Comparison of ENCODE assay signal across 8 cellular contexts in the genomic region with DNA sequence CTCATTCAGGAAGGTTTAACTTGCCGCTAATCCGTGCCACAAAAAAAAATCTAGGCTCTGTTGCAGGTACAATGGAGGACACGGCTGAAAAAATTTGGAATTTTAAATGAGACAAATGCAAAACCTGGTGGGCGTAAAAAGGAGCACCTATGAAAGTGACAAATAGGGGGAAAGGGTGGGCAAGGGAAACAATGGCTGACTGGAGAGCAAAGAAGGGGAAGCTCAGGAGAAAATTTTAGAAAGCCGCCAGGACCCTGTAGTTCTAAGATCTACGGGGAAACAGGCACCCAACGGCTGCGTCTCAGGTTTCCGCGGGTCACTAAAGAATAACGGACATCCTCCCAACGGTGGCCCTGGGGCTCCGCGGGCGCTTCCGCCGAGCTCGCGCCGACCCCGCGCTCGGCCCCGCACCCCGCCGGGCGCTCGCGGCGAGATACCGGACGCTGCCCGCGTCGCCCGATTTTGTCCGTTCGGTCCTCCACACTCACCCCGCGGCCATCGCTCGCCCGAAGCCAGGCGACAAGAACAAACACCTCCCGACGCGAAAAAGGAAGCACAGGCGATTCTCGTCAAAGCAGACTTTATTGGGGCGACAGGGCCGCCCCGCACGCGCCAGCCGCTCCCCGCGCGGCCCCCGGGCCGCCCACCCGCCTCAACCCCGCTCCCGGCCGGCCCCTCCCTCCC. TPM values are rescaled to one million over a fixed set of nuclear protein-coding genes. Genes with fewer than 3 reads are reported as not detected.
DNase-seq lines count a peak whose midpoint lies in the region; ATAC-seq and TF ChIP-seq lines count a peak whose summit lies in the region.

No MANE protein-coding gene starts in this region.

- peak overlapping the region; percentile 90 for H3K4me3 Mint-ChIP-seq in activated naive CD8-positive, alpha-beta T cell treated with anti-CD3 and anti-CD28 coated beads, Interleukin-2, amount 50 U/mL, for 24 hours

- peak; percentile 58 for TF ChIP-seq POLR2A in GM19193 (IDR thresholded peaks at IDR 0.05; ENCODE audit: extremely low read depth, insufficient read depth, insufficient read length)

- peak overlapping the region; percentile 88 for H3K27ac Mint-ChIP-seq in activated naive CD8-positive, alpha-beta T cell treated with anti-CD3 and anti-CD28 coated beads, Interleukin-2, amount 50 U/mL, for 24 hours

- no peak overlapping the region; the same call in 1 of the 2 replicates for H2AFZ ChIP-seq in KMS-11 (ENCODE audit: low read depth)

- H3K4me2 ChIP-seq in KMS-11, result peak overlapping the region; percentile 67

- peaks cover 26% of the 10 kb centered on the region for H4K20me1 ChIP-seq in KMS-11 (ENCODE audit: insufficient read depth)

- peak; percentile 44 to 63 for DNase-seq in AML-193 (lab: John Stamatoyannopoulos, UW)
- DNase-seq in SJCRH30, result peak; percentile 72 to 76
- DNase-seq in activated naive CD8-positive, alpha-beta T cell treated with anti-CD3 and anti-CD28 coated beads, Interleukin-2, amount 50 U/mL, for 24 hours, result peak; percentile 71
- DNase-seq in hepatic stellate cell (ENCODE audit: low spot score), result peak; percentile 55
- peak; percentile 72 for DNase-seq in sciatic nerve (ENCODE audit: low spot score)

- peaks cover 38% of the 10 kb centered on the region for H3K36me3 Mint-ChIP-seq in activated naive CD8-positive, alpha-beta T cell treated with anti-CD3 and anti-CD28 coated beads, Interleukin-2, amount 50 U/mL, for 24 hours (ENCODE audit: low read depth)

- H3K36me3 ChIP-seq in KMS-11 (ENCODE audit: insufficient read depth) (no peaks in the 10 kb centered on the region), SJCRH30 (peaks cover 16% of the 10 kb centered on the region; the same call in 1 of the 2 replicates)

- peak overlapping the region; percentile 97 for H3K27ac ChIP-seq in KMS-11
- peak overlapping the region; percentile 64 for H3K27ac ChIP-seq in SJCRH30

- H3K79me2 ChIP-seq in KMS-11 (ENCODE audit: insufficient read depth, low read depth), result peaks cover 80% of the 10 kb centered on the region

- no peaks in the 10 kb centered on the region for H3K27me3 ChIP-seq in KMS-11 (ENCODE audit: insufficient read depth, low read depth)
- H3K27me3 ChIP-seq in SJCRH30, result no peaks in the 10 kb centered on the region

- no peaks in the 10 kb centered on the region for H3K27me3 Mint-ChIP-seq in activated naive CD8-positive, alpha-beta T cell treated with anti-CD3 and anti-CD28 coated beads, Interleukin-2, amount 50 U/mL, for 24 hours

- H3K4me1 ChIP-seq in KMS-11 (ENCODE audit: low read depth, poor library complexity, severe bottlenecking) (peaks cover 58% of the 10 kb centered on the region), SJCRH30 (no peaks in the 10 kb centered on the region)

- H3K4me3 ChIP-seq in KMS-11 (IDR thresholded peaks at IDR 0.05; ENCODE audit: insufficient read depth, low read depth, low read length) (peak overlapping the region; percentile 48), SJCRH30 (peak overlapping the region; percentile 90)

- intact Hi-C loops in sciatic nerve (cut with DNase I), result no loop called here

- no peaks in the 10 kb centered on the region for H3K9me3 ChIP-seq in SJCRH30 (replicated peaks)

- ATAC-seq in activated naive CD8-positive, alpha-beta T cell treated with anti-CD3 and anti-CD28 coated beads, Interleukin-2, amount 50 U/mL, for 24 hours, result peak; percentile 10
- ATAC-seq in sciatic nerve (no peak), esophagus mucosa (no peak)

- peaks cover 59% of the 10 kb centered on the region for H3K4me1 Mint-ChIP-seq in activated naive CD8-positive, alpha-beta T cell treated with anti-CD3 and anti-CD28 coated beads, Interleukin-2, amount 50 U/mL, for 24 hours

- peak overlapping the region; percentile 98 for H3K9ac ChIP-seq in KMS-11

- no peaks in the 10 kb centered on the region for H3K9me3 Mint-ChIP-seq in activated naive CD8-positive, alpha-beta T cell treated with anti-CD3 and anti-CD28 coated beads, Interleukin-2, amount 50 U/mL, for 24 hours

- no peak for TF ChIP-seq CTCF in KMS-11 (conservative IDR thresholded peaks at IDR 0.05; ENCODE audit: low read depth, low read length)

RNA-seq across cellular contexts. Expression of a gene that starts 1.1 kb away (rescaled TPM):
- 58.6 and 60.9 TPM in 2 replicates for total RNA-seq in SJCRH30 (2014; rRNA removed; shearing (Covaris generic))
- total RNA-seq in sciatic nerve (59.9 TPM), esophagus mucosa (44.5 TPM)
